In the genomic region with DNA sequence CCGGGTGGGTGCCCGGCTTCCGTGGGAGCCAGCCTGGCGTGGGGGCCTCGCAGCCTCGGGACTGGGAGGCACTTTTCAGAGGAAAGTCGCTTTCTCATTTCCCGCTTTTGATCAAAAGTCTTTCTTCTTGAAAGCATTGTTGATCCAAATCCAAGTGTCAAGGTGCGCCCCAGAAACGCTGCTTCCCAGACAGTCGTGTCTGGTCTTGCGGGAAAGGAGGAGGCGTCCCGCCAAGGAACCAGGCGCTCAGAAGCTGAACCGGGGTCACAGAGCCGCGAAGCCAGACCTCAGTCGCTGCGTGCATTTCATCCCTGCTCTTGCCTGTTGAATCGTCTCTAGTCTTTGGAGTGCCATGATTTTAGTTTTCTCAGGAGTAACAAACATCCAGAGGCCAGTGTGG, we compare ENCODE assay signal across 10 cellular contexts. TPM values are rescaled to one million over a fixed set of nuclear protein-coding genes. Genes with fewer than 3 reads are reported as not detected.
DNase-seq lines count a peak whose midpoint lies in the region; ATAC-seq lines count a peak whose summit lies in the region.
"Had no signal": no experiment of that assay in that cellular context is flagged by ENCODE, and none has a peak within 500 bp of the region (broad histone marks: within the 10 kb centered on the region; RNA-seq: fewer than 3 reads in every experiment).

No MANE protein-coding gene starts in this region.

- intact Hi-C loops in activated CD4-positive, alpha-beta T cell treated with anti-CD3 and anti-CD28 coated beads for 36 hours (cut with DNase I, micrococcal nuclease), result loop anchor here (1.0 to 5.0 kb wide), 10 partner anchors 40 to 1275 kb away; a partner anchor contains a TSS

- H3K4me1 ChIP-seq in subcutaneous abdominal adipose tissue (ENCODE audit: control insufficient read depth in 5 of 5, insufficient read depth in 5 of 5, low read length in 5 of 5), result peaks cover 6 to 39% (median 37%) of the 10 kb centered on the region in 5 donors

- H3K4me3 ChIP-seq in subcutaneous abdominal adipose tissue (ENCODE audit: low read depth in 1 of 5, low read length in 5 of 5), result peak overlapping the region in 3 of 5 donors; percentile 58 to 89 (median 66)

- H3K27me3 ChIP-seq in subcutaneous abdominal adipose tissue (ENCODE audit: control insufficient read depth in 5 of 5, insufficient read depth in 4 of 5, low read length in 5 of 5), result no peaks in the 10 kb centered on the region

- no peak overlapping the region for H3K27ac Mint-ChIP-seq in activated CD4-positive, alpha-beta T cell treated with anti-CD3 and anti-CD28 coated beads for 36 hours
- H3K27ac Mint-ChIP-seq in activated naive CD8-positive, alpha-beta T cell treated with anti-CD3 and anti-CD28 coated beads, Interleukin-2, amount 50 U/mL, for 24 hours, result peak overlapping the region; percentile 20
- H3K27ac Mint-ChIP-seq in immature natural killer cell, result peak overlapping the region in 2 of 6 donors; percentile 40 to 41

- no peak for DNase-seq in activated CD4-positive, alpha-beta T cell treated with anti-CD3 and anti-CD28 coated beads for 36 hours
- no peak for DNase-seq in activated CD4-positive, alpha-beta T cell treated with anti-CD3 and anti-CD28 coated beads for 48 hours
- no peak for DNase-seq in activated naive CD8-positive, alpha-beta T cell treated with anti-CD3 and anti-CD28 coated beads, Interleukin-2, amount 50 U/mL, for 24 hours
- peak in 1 of 3 donors; percentile 6 for DNase-seq in immature natural killer cell
- DNase-seq: activated CD8-positive, alpha-beta memory T cell treated with anti-CD3 and anti-CD28 coated beads, Interleukin-2, amount 50 U/mL, for 48 hours; NCI-H1694 treated with DMSO at 0.1 percent for 48 hours had no signal

- H3K9ac ChIP-seq in subcutaneous abdominal adipose tissue (ENCODE audit: low read length in 5 of 5), result peak overlapping the region in 1 of 5 donors; percentile 39

- no peak for ATAC-seq in activated CD4-positive, alpha-beta T cell treated with anti-CD3 and anti-CD28 coated beads for 36 hours
- no peak for ATAC-seq in activated naive CD8-positive, alpha-beta T cell treated with anti-CD3 and anti-CD28 coated beads, Interleukin-2, amount 50 U/mL, for 24 hours
- no peak for ATAC-seq in HG02571 (IDR thresholded peaks at IDR 0.05; ENCODE audit: unreplicated experiment)
- no peak for ATAC-seq in HG02642 (IDR thresholded peaks at IDR 0.05; ENCODE audit: poor library complexity, unreplicated experiment)
- no peak for ATAC-seq in GM21723 (IDR thresholded peaks at IDR 0.05; ENCODE audit: unreplicated experiment)

- POLR2A ChIA-PET in activated CD4-positive, alpha-beta T cell treated with anti-CD3 and anti-CD28 coated beads for 36 hours (lab: Charles Lee), result no interaction called here

- H3K27me3 Mint-ChIP-seq in activated CD4-positive, alpha-beta T cell treated with anti-CD3 and anti-CD28 coated beads for 36 hours, result no peaks in the 10 kb centered on the region
- peaks cover 3% of the 10 kb centered on the region for H3K27me3 Mint-ChIP-seq in activated naive CD8-positive, alpha-beta T cell treated with anti-CD3 and anti-CD28 coated beads, Interleukin-2, amount 50 U/mL, for 24 hours
- H3K27me3 Mint-ChIP-seq in immature natural killer cell (ENCODE audit: low read depth in 3 of 3), result peaks cover 15 to 18% (median 15%) of the 10 kb centered on the region in 3 donors

- peaks cover 0 to under 1% (median 0%) of the 10 kb centered on the region in 5 donors for H3K36me3 ChIP-seq in subcutaneous abdominal adipose tissue (ENCODE audit: control insufficient read depth in 5 of 5, insufficient read depth in 5 of 5, low read length in 5 of 5)

- peaks cover 4% of the 10 kb centered on the region for H3K9me3 Mint-ChIP-seq in activated CD4-positive, alpha-beta T cell treated with anti-CD3 and anti-CD28 coated beads for 36 hours (ENCODE audit: low read depth)
- no peaks in the 10 kb centered on the region for H3K9me3 Mint-ChIP-seq in activated naive CD8-positive, alpha-beta T cell treated with anti-CD3 and anti-CD28 coated beads, Interleukin-2, amount 50 U/mL, for 24 hours
- H3K9me3 Mint-ChIP-seq in immature natural killer cell, result no peaks in the 10 kb centered on the region

- H3K36me3 Mint-ChIP-seq in activated CD4-positive, alpha-beta T cell treated with anti-CD3 and anti-CD28 coated beads for 36 hours (ENCODE audit: low read depth), result peaks cover 36% of the 10 kb centered on the region
- peaks cover 9% of the 10 kb centered on the region for H3K36me3 Mint-ChIP-seq in activated naive CD8-positive, alpha-beta T cell treated with anti-CD3 and anti-CD28 coated beads, Interleukin-2, amount 50 U/mL, for 24 hours (ENCODE audit: low read depth)
- H3K36me3 Mint-ChIP-seq in immature natural killer cell, result no peaks in the 10 kb centered on the region

- no peaks in the 10 kb centered on the region for H3K9me3 ChIP-seq in subcutaneous abdominal adipose tissue (ENCODE audit: control insufficient read depth in 5 of 5, low read length in 5 of 5)

- no peak overlapping the region for H3K27ac ChIP-seq in subcutaneous abdominal adipose tissue (ENCODE audit: low read depth, low read length)

- CTCF ChIA-PET in activated CD4-positive, alpha-beta T cell treated with anti-CD3 and anti-CD28 coated beads for 36 hours (lab: Charles Lee), result interaction anchor here (1.0 kb wide), 1 partner anchor 11 kb away, joined by 3 read pairs; no protein-coding TSS in a partner anchor

- H3K4me3 Mint-ChIP-seq in activated CD4-positive, alpha-beta T cell treated with anti-CD3 and anti-CD28 coated beads for 36 hours, result peak overlapping the region; percentile 71
- peak overlapping the region; percentile 72 for H3K4me3 Mint-ChIP-seq in activated naive CD8-positive, alpha-beta T cell treated with anti-CD3 and anti-CD28 coated beads, Interleukin-2, amount 50 U/mL, for 24 hours
- peak overlapping the region; percentile 60 to 77 (median 68) for H3K4me3 Mint-ChIP-seq in immature natural killer cell

- peaks cover 26% of the 10 kb centered on the region for H3K4me1 Mint-ChIP-seq in activated CD4-positive, alpha-beta T cell treated with anti-CD3 and anti-CD28 coated beads for 36 hours
- H3K4me1 Mint-ChIP-seq in activated naive CD8-positive, alpha-beta T cell treated with anti-CD3 and anti-CD28 coated beads, Interleukin-2, amount 50 U/mL, for 24 hours, result peaks cover 35% of the 10 kb centered on the region
- H3K4me1 Mint-ChIP-seq in immature natural killer cell, result peaks cover 22 to 26% of the 10 kb centered on the region in 2 donors

RNA-seq across cellular contexts. Expression of a gene that starts 1.1 kb away (rescaled TPM):
- 100 to 1,000 TPM; 200 to 256 TPM for total RNA-seq in activated CD4-positive, alpha-beta T cell treated with anti-CD3 and anti-CD28 coated beads for 36 hours
- polyA plus RNA-seq in immature natural killer cell, result 10 to 100 TPM in 1 of 3 donors, 1 to 10 TPM in 2; 8.7 to 17.8 (median 9.0) TPM
